22 cellular contexts compared by ENCODE assay signal in the genomic region with DNA sequence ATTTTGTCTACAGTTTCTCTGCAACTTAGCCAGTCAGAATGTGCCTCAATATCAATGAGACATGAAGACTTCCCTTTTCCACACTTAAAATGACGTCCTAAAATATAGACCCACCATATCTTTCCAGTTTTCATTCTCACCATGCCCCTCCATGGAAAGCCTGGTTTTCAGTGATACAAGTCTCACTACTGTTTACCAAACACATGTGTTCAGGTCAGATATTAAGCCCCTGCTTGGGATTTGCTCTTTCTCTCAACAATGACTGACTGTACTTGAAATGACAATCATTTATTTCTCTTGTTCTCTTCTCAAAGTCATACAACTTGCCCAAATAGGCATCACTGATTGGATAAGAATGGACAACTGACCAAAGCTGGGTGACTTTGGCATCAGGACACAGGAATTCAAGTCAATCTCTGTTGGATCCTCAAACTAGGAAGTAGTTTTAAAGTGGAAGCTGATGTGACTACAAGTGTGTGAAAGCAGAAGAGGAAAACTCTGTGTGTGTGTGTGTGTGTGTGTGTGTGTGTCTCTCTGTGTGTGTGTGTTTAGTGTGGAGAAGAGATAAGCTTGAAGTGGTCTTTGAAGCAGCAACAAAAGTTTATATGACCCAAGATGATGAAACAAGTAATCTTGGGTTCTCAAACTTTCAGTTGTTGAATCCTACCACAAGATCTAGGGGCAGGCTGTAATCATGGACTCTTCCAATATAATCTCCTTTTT.
"Had no signal": no experiment of that assay in that cellular context is flagged by ENCODE, and none has a peak within 500 bp of the region (broad histone marks: within the 10 kb centered on the region; RNA-seq: fewer than 3 reads in every experiment).

No MANE protein-coding gene starts in this region.

- ATAC-seq: activated CD4-positive, CD25-positive, alpha-beta regulatory T cell treated with anti-CD3 and anti-CD28 coated beads, Interleukin-2, amount 50 U/mL, for 24 hours; activated CD8-positive, alpha-beta T cell treated with anti-CD3 and anti-CD28 coated beads for 36 hours had no signal

- DNase-seq: activated CD4-positive, alpha-beta T cell treated with anti-CD3 and anti-CD28 coated beads for 4 hours; activated CD8-positive, alpha-beta memory T cell treated with anti-CD3 and anti-CD28 coated beads, Interleukin-2, amount 50 U/mL, for 48 hours; activated CD8-positive, alpha-beta T cell treated with anti-CD3 and anti-CD28 coated beads for 36 hours; activated naive CD4-positive, alpha-beta T cell treated with anti-CD3 and anti-CD28 coated beads, Interleukin-2, amount 50 U/mL, for 16 hours; activated naive CD8-positive, alpha-beta T cell treated with anti-CD3 and anti-CD28 coated beads, Interleukin-2, amount 10 ng/mL, durations not matched to agents 7 days and 5 days; activated T-cell treated with anti-CD3 and anti-CD28 coated beads, Interleukin-2, amount 50 U/mL, for 1 hour; adrenal gland; anterior cingulate cortex; caudate nucleus; Kasumi-1; NCI-H1105; NCI-H1436; NCI-H1694 treated with DMSO at 0.1 percent for 48 hours; NCI-H2029 treated with DMSO at 0.1 percent for 48 hours; NCI-H345; NCI-H510A treated with DMSO at 0.1 percent for 48 hours; NCI-H69; NK-92 treated with Interleukin-12 subunit alpha and Interleukin-12 subunit beta, amount 100 ng/mL, for 24 hours; PC-9; SHP77 treated with DMSO at 0.1 percent for 48 hours; T-helper 2 cell had no signal
